ENCODE assay signal across 26 cellular contexts in the genomic region with DNA sequence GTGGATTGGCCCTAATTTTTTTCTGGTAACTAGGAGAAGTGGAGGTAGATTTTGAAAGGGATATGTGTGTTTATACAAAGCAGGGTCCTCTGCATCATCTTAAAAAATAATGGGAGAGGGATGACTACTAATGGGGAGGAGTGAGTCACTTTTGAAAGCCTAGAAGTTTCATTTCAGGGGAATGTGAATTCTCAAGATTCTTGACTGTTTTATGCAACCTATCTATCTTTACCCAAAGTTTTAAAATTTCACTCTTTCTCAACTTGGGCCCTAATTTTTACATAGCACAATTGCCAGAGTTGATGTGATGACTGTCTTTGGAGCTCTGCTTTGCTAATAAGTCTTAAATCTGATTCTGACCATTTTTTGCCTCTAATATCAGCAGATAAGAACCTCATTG.
A peak's percentile ranks its signal among the peaks of the same experiment; 100 is the strongest.
DNase-seq lines count a peak whose midpoint lies in the region; ATAC-seq and TF ChIP-seq lines count a peak whose summit lies in the region.
"Had no signal": no experiment of that assay in that cellular context is flagged by ENCODE, and none has a peak within 500 bp of the region (broad histone marks: within the 10 kb centered on the region; RNA-seq: fewer than 3 reads in every experiment).

No MANE protein-coding gene starts in this region.

- no peak for TF ChIP-seq CTCF in fibroblast of pulmonary artery (IDR thresholded peaks at IDR 0.05; ENCODE audit: low read length, missing control alignments)

- ATAC-seq in HG03469 (IDR thresholded peaks at IDR 0.05; ENCODE audit: unreplicated experiment) (no peak), GM21717 (IDR thresholded peaks at IDR 0.05; ENCODE audit: unreplicated experiment) (no peak)
- ATAC-seq: gastrocnemius medialis, HepG2, lower lobe of right lung, Right ventricle myocardium inferior had no signal

- peak; percentile 44 for DNase-seq in HT1080 (ENCODE audit: low read depth)
- DNase-seq in amniotic epithelial cell (ENCODE audit: low read depth), result peak; percentile 40
- peak; percentile 39 for DNase-seq in fibroblast of pulmonary artery (ENCODE audit: low read depth)
- no peak for DNase-seq in anterior cingulate cortex (lab: John Stamatoyannopoulos, UW)
- no peak for DNase-seq in ureter (ENCODE audit: low spot score)
- DNase-seq: activated CD4-positive, alpha-beta T cell treated with anti-CD3 and anti-CD28 coated beads, Interleukin-2, amount 10 ng/mL, durations not matched to agents 7 days and 5 days; activated naive CD4-positive, alpha-beta T cell treated with anti-CD3 and anti-CD28 coated beads, Interleukin-2, amount 50 U/mL, for 16 hours; aorta; BE2C; DMS53; dorsolateral prefrontal cortex; gastrocnemius medialis; GF-D8; lower lobe of right lung; NCI-H1105 treated with DMSO at 0.1 percent for 48 hours; NCI-H2029; NCI-H748 treated with DMSO at 0.1 percent for 48 hours; sigmoid colon; stimulated activated CD8-positive, alpha-beta memory T cell treated with anti-CD3 and anti-CD28 coated beads, Interleukin-4, amount 100 ng/mL, for 48 hours; transverse colon; WERI-Rb-1 had no signal

- H3K4me3 ChIP-seq in fibroblast of pulmonary artery (replicated peaks; ENCODE audit: low read depth, low read length), result no peak overlapping the region
- H3K4me3 ChIP-seq: dorsolateral prefrontal cortex, gastrocnemius medialis, lower lobe of right lung, neural progenitor cell, sigmoid colon, transverse colon had no signal

Comparison
In these comparisons a context has a peak if more than half of its experiments do, and no peak if none do; other contexts are left out.
1. DNase-seq: peak in HT1080 (single experiment), amniotic epithelial cell (single experiment) and fibroblast of pulmonary artery (single experiment); none in anterior cingulate cortex (0 of 58) and ureter (single experiment).